Comparison of ENCODE assay signal across 8 cellular contexts in genomic region chr10:28677889-28678686, GRCh38. TPM values are rescaled to one million over a fixed set of nuclear protein-coding genes. Genes with fewer than 3 reads are reported as not detected.
DNase-seq lines count a peak whose midpoint lies in the region; ATAC-seq, FAIRE-seq and TF ChIP-seq lines count a peak whose summit lies in the region.

No MANE protein-coding gene starts in this region.

- no peaks in the 10 kb centered on the region for H3K36me3 ChIP-seq in CD4-positive, alpha-beta memory T cell (ENCODE audit: insufficient read depth, low read length)
- no peaks in the 10 kb centered on the region for H3K36me3 ChIP-seq in duodenal mucosa (ENCODE audit: control insufficient read depth in 1 of 2, insufficient read depth in 2 of 2, low read length in 2 of 2)

- H3K4me1 ChIP-seq in CD4-positive, alpha-beta memory T cell (ENCODE audit: insufficient read depth, low read length), result peaks cover 26% of the 10 kb centered on the region
- peaks cover 8 to 28% of the 10 kb centered on the region in 2 donors for H3K4me1 ChIP-seq in duodenal mucosa (ENCODE audit: control insufficient read depth in 1 of 2, insufficient read depth in 2 of 2, low read length in 2 of 2)

- H3K9ac ChIP-seq in duodenal mucosa (ENCODE audit: low read depth in 1 of 2, low read length in 2 of 2), result peak overlapping the region in 1 of 2 donors; percentile 0

- DNase-seq in CD4-positive, alpha-beta memory T cell, result peak in 2 of 5 donors; percentile 22 to 25
- peak; percentile 68 for DNase-seq in medulla oblongata (ENCODE audit: extremely low spot score)
- peak; percentile 59 for DNase-seq in superior temporal gyrus (ENCODE audit: extremely low spot score)
- no peak for DNase-seq in GM12891 (ENCODE audit: insufficient read length, low spot score)
- DNase-seq in COLO829 (ENCODE audit: low spot score), result no peak

- TF ChIP-seq CTCF in WI38 (IDR thresholded peaks at IDR 0.05; ENCODE audit: low read depth, low read length), result no peak

- H3K4me1 Mint-ChIP-seq in CD4-positive, alpha-beta memory T cell, result peaks cover 14 to 30% (median 22%) of the 10 kb centered on the region in 4 donors

- peaks cover 34% of the 10 kb centered on the region for H3K27me3 ChIP-seq in CD4-positive, alpha-beta memory T cell (ENCODE audit: insufficient read depth, low read length)
- H3K27me3 ChIP-seq in duodenal mucosa (ENCODE audit: control insufficient read depth in 1 of 2, insufficient read depth in 2 of 2, low read length in 2 of 2), result peaks cover 52 to 62% of the 10 kb centered on the region in 2 donors

- H3K9me3 ChIP-seq in CD4-positive, alpha-beta memory T cell (ENCODE audit: control insufficient read depth in 1 of 2, low read length in 2 of 2), result no peaks in the 10 kb centered on the region
- H3K9me3 ChIP-seq in duodenal mucosa (ENCODE audit: control insufficient read depth in 1 of 2, low read length in 2 of 2), result no peaks in the 10 kb centered on the region

- no peaks in the 10 kb centered on the region for H3K9me3 Mint-ChIP-seq in CD4-positive, alpha-beta memory T cell

- H3K27me3 Mint-ChIP-seq in CD4-positive, alpha-beta memory T cell, result peaks cover 36 to 44% of the 10 kb centered on the region in 2 donors

- FAIRE-seq in GM12891 (lab: Jason Lieb, UNC), result no peak

- H3K27ac ChIP-seq in CD4-positive, alpha-beta memory T cell (ENCODE audit: low read depth, low read length), result no peak overlapping the region
- H3K27ac ChIP-seq in duodenal mucosa (ENCODE audit: low read depth, low read length), result no peak overlapping the region

- H3K27ac Mint-ChIP-seq in CD4-positive, alpha-beta memory T cell, result peak overlapping the region in 6 of 7 donors; percentile 9 to 71 (median 28)

- peak; percentile 3 for ATAC-seq in HG02981 (IDR thresholded peaks at IDR 0.05; ENCODE audit: unreplicated experiment)

- no peak for TF ChIP-seq POLR2A in GM12891 (IDR thresholded peaks at IDR 0.05; ENCODE audit: low read depth, low read length)

- CTCF ChIA-PET in CD4-positive, alpha-beta memory T cell (lab: Charles Lee; ENCODE audit: partially characterized antibody), result interaction anchor here (0.6 to 3.1 kb wide), 3 partner anchors 8 to 14 kb away, joined by 3 to 20 read pairs (median 3); no protein-coding TSS in a partner anchor

- peak overlapping the region; percentile 7 to 49 for H3K4me3 ChIP-seq in CD4-positive, alpha-beta memory T cell (ENCODE audit: low read length in 2 of 2)
- H3K4me3 ChIP-seq in WI38 (ENCODE audit: low read depth, low read length) (peak overlapping the region; percentile 72), duodenal mucosa (ENCODE audit: low read depth in 1 of 2, low read length in 2 of 2) (peak overlapping the region; percentile 69 to 70)

- H3K4me3 Mint-ChIP-seq in CD4-positive, alpha-beta memory T cell, result peak overlapping the region; percentile 79 to 91 (median 82)

- intact Hi-C loops in CD4-positive, alpha-beta memory T cell (cut with micrococcal nuclease), result loop anchor here (5.0 kb wide), 3 partner anchors 146 to 624 kb away; partner anchors contain the start of gene WAC

- POLR2A ChIA-PET in CD4-positive, alpha-beta memory T cell (lab: Charles Lee; ENCODE audit: partially characterized antibody), result interaction anchor here (0.6 kb wide), 1 partner anchor 146 kb away, joined by 4 read pairs; no protein-coding TSS in a partner anchor

- H3K36me3 Mint-ChIP-seq in CD4-positive, alpha-beta memory T cell, result no peaks in the 10 kb centered on the region

TF ChIP-seq in GM12891, 5 proteins besides CTCF, POLR2A, EP300 and RAD21:
- TF ChIP-seq PAX5 (IDR thresholded peaks at IDR 0.05; ENCODE audit: insufficient read depth, low read length, severe bottlenecking) (no peak), SPI1 (IDR thresholded peaks at IDR 0.05; ENCODE audit: low read depth, low read length) (no peak), POLR2AphosphoS5 (IDR thresholded peaks at IDR 0.05; ENCODE audit: low read depth, low read length) (no peak), POU2F2 (IDR thresholded peaks at IDR 0.05; ENCODE audit: low read depth, low read length) (no peak), TAF1 (IDR thresholded peaks at IDR 0.05; ENCODE audit: low read depth, low read length) (no peak)

RNA-seq across cellular contexts. Expression of gene BAMBI, which starts 0.8 kb away (rescaled TPM):
- total RNA-seq in CD4-positive, alpha-beta memory T cell, result under 1 TPM in 1 of 2 experiments, not detected in 1; 0.29 TPM
- polyA plus RNA-seq in CD4-positive, alpha-beta memory T cell, result under 1 TPM in 1 of 2 donors, not detected in 1; 0.76 TPM
- polyA plus RNA-seq in GM12891 (2012; ENCODE audit: low read depth, missing spikeins), result not detected

Comparison
In these comparisons a context has a peak if more than half of its experiments do, and no peak if none do; other contexts are left out.
1. DNase-seq: peak in medulla oblongata (single experiment) and superior temporal gyrus (single experiment); none in GM12891 (single experiment) and COLO829 (single experiment).
2. Peak in every context shown above with its lines, with median percentiles within 50 percentile points of each other: H3K4me3 ChIP-seq.